In the genomic region with DNA sequence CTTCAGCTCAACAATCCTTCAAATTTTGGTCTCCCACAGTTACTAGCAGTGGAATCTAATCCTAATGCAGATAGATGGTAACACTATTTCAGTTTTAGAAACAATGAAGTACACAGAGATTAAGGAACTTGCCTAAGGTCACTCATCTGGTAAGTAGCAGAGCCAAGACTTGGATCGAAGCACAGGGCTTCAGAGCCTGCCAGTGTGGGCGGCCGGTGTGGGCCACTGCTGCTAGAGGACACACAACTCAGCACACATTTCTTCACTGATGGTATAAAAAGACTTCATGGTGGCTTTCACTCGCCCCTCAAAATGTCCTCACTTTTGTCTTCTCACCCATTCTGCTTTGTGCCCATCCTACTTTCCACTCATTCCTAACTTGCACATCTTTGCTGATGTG, we compare ENCODE assay signal across 29 cellular contexts. TPM values are rescaled to one million over a fixed set of nuclear protein-coding genes. Genes with fewer than 3 reads are reported as not detected.
"Had no signal": no experiment of that assay in that cellular context is flagged by ENCODE, and none has a peak within 500 bp of the region (broad histone marks: within the 10 kb centered on the region; RNA-seq: fewer than 3 reads in every experiment).

No MANE protein-coding gene starts in this region.

- H3K9me3 Mint-ChIP-seq: activated CD4-positive, alpha-beta T cell treated with anti-CD3 and anti-CD28 coated beads, Interleukin-2, amount 10 ng/mL, durations not matched to agents 24 days and 14 days; activated CD8-positive, alpha-beta T cell treated with anti-CD3 and anti-CD28 coated beads for 36 hours; activated naive CD4-positive, alpha-beta T cell treated with anti-CD3 and anti-CD28 coated beads for 36 hours; activated naive CD4-positive, alpha-beta T cell treated with anti-CD3 and anti-CD28 coated beads, Interleukin-2, amount 50 U/mL, for 72 hours; activated T-cell treated with anti-CD3 and anti-CD28 coated beads, Interleukin-2, amount 50 U/mL, for 4 hours; activated T-helper 1 cell treated with anti-CD3 and anti-CD28 coated beads, Interleukin-12 subunit alpha, Interleukin-12 subunit beta, Interleukin-2, Interleukin-4 antibody, amounts not matched to agents 30 ng/mL and 10 ng/mL and 1 ng/mL, durations not matched to agents 14 hours and 24 hours and 36 hours; T-helper 2 cell treated with Interferon-gamma antibody and Interleukin-4, amounts not matched to agents 5 μg/mL and 100 μg/mL, for 36 hours had no signal

- ATAC-seq: activated CD8-positive, alpha-beta T cell treated with anti-CD3 and anti-CD28 coated beads for 36 hours; activated naive CD4-positive, alpha-beta T cell treated with anti-CD3 and anti-CD28 coated beads, Interleukin-2, amount 50 U/mL, for 72 hours; activated T-cell treated with anti-CD3 and anti-CD28 coated beads, Interleukin-2, amount 50 U/mL, for 4 hours; body of pancreas; K562; Panc1 had no signal

- H3K4me3 ChIP-seq: adrenal gland, body of pancreas, breast epithelium, K562, SJCRH30, SK-N-MC had no signal

- H3K27ac Mint-ChIP-seq: activated CD4-positive, alpha-beta T cell treated with anti-CD3 and anti-CD28 coated beads, Interleukin-2, amount 10 ng/mL, durations not matched to agents 24 days and 14 days; activated CD8-positive, alpha-beta T cell treated with anti-CD3 and anti-CD28 coated beads for 36 hours; activated naive CD4-positive, alpha-beta T cell treated with anti-CD3 and anti-CD28 coated beads for 36 hours; activated T-helper 1 cell treated with anti-CD3 and anti-CD28 coated beads, Interleukin-12 subunit alpha, Interleukin-12 subunit beta, Interleukin-2, Interleukin-4 antibody, amounts not matched to agents 30 ng/mL and 10 ng/mL and 1 ng/mL, durations not matched to agents 14 hours and 24 hours and 36 hours; T-helper 2 cell treated with Interferon-gamma antibody and Interleukin-4, amounts not matched to agents 5 μg/mL and 100 μg/mL, for 36 hours had no signal

- H3K4me1 ChIP-seq: breast epithelium had no signal

- H3K27ac ChIP-seq: adrenal gland, body of pancreas, breast epithelium, SJCRH30, SK-N-MC had no signal

- DNase-seq: activated CD4-positive, alpha-beta T cell treated with anti-CD3 and anti-CD28 coated beads, Interleukin-2, amount 10 ng/mL, durations not matched to agents 24 days and 14 days; activated CD4-positive, alpha-beta T cell treated with anti-CD3 and anti-CD28 coated beads, Interleukin-2, amount 50 U/mL, for 4 hours; activated CD8-positive, alpha-beta T cell treated with anti-CD3 and anti-CD28 coated beads for 36 hours; activated gamma-delta T cell treated with Interleukin-2 at 50 U/mL for 16 hours; activated naive CD4-positive, alpha-beta T cell treated with anti-CD3 and anti-CD28 coated beads for 36 hours; activated T-cell treated with anti-CD3 and anti-CD28 coated beads for 4 hours; activated T-cell treated with anti-CD3 and anti-CD28 coated beads, Interleukin-2, amount 50 U/mL, for 4 hours; adrenal gland; body of pancreas; caudate nucleus; NCI-H1105; NCI-H1417 treated with DMSO at 0.1 percent for 48 hours; NCI-H1694; NCI-H1930; NCI-H2081 treated with DMSO at 0.1 percent for 48 hours; NCI-H226; NCI-H446 treated with DMSO at 0.1 percent for 48 hours; NCI-H524; NCI-H69; NCI-H82; SHP77; SJCRH30 had no signal

- H3K9me3 ChIP-seq: adrenal gland, body of pancreas, breast epithelium, SJCRH30 had no signal

- H3K4me3 Mint-ChIP-seq: activated CD4-positive, alpha-beta T cell treated with anti-CD3 and anti-CD28 coated beads, Interleukin-2, amount 10 ng/mL, durations not matched to agents 24 days and 14 days; activated CD8-positive, alpha-beta T cell treated with anti-CD3 and anti-CD28 coated beads for 36 hours; activated naive CD4-positive, alpha-beta T cell treated with anti-CD3 and anti-CD28 coated beads for 36 hours; activated T-cell treated with anti-CD3 and anti-CD28 coated beads, Interleukin-2, amount 50 U/mL, for 4 hours; activated T-helper 1 cell treated with anti-CD3 and anti-CD28 coated beads, Interleukin-12 subunit alpha, Interleukin-12 subunit beta, Interleukin-2, Interleukin-4 antibody, amounts not matched to agents 30 ng/mL and 10 ng/mL and 1 ng/mL, durations not matched to agents 14 hours and 24 hours and 36 hours; T-helper 2 cell treated with Interferon-gamma antibody and Interleukin-4, amounts not matched to agents 5 μg/mL and 100 μg/mL, for 36 hours had no signal

- H3K27me3 Mint-ChIP-seq: activated CD8-positive, alpha-beta T cell treated with anti-CD3 and anti-CD28 coated beads for 36 hours had no signal

- H3K27me3 ChIP-seq: adrenal gland, body of pancreas, breast epithelium, SJCRH30 had no signal

- H3K36me3 ChIP-seq: adrenal gland, breast epithelium had no signal

RNA-seq across cellular contexts. Expression of gene C2orf74, which starts 11.1 kb away (rescaled TPM):
- total RNA-seq: K562 had no signal
- polyA plus RNA-seq: K562 had no signal
